8 cellular contexts compared by ENCODE assay signal in genomic region chr17:42405963-42406495, GRCh38. TPM values are rescaled to one million over a fixed set of nuclear protein-coding genes. Genes with fewer than 3 reads are reported as not detected.
A peak's percentile ranks its signal among the peaks of the same experiment; 100 is the strongest.
DNase-seq lines count a peak whose midpoint lies in the region; ATAC-seq, FAIRE-seq and TF ChIP-seq lines count a peak whose summit lies in the region.

No MANE protein-coding gene starts in this region.

- H4K20me1 ChIP-seq in keratinocyte (ENCODE audit: control insufficient read depth, extremely low read depth, insufficient read depth, low read length), result peaks cover 54% of the 10 kb centered on the region

- in situ Hi-C loops in brain microvascular endothelial cell (cut with HindIII; ENCODE audit: low pct_ligation_motif_present, low sequenced_read_pairs), result no loop called here

- no peak for FAIRE-seq in keratinocyte (lab: Jason Lieb, UNC)

- H3K9me1 ChIP-seq in keratinocyte (ENCODE audit: control insufficient read depth, extremely low read depth, insufficient read depth, low read length), result peaks cover 5% of the 10 kb centered on the region

- H3K27ac ChIP-seq in brain microvascular endothelial cell (no peak overlapping the region), keratinocyte (ENCODE audit: control insufficient read depth, insufficient read depth, low read length) (no peak overlapping the region)

- dilution Hi-C loops in keratinocyte (cut with MboI; ENCODE audit: extremely low pct_ligation_motif_present, low sequenced_read_pairs), result no loop called here

- H2AFZ ChIP-seq in keratinocyte (ENCODE audit: control insufficient read depth, low read length), result no peak overlapping the region

- H3K27me3 ChIP-seq in GM06990 (replicated peaks; ENCODE audit: control insufficient read depth, insufficient read depth, low read length) (no peaks in the 10 kb centered on the region), brain microvascular endothelial cell (replicated peaks) (no peaks in the 10 kb centered on the region), keratinocyte (ENCODE audit: control insufficient read depth, extremely low read depth, insufficient read depth, low read length) (no peaks in the 10 kb centered on the region)

- ATAC-seq in GM18519 (IDR thresholded peaks at IDR 0.05; ENCODE audit: low FRiP score, unreplicated experiment) (no peak), GM19395 (IDR thresholded peaks at IDR 0.05; ENCODE audit: unreplicated experiment) (no peak)

- H3K79me2 ChIP-seq in keratinocyte (ENCODE audit: control insufficient read depth, insufficient read depth, low read length), result peaks cover 72% of the 10 kb centered on the region

- H3K4me3 ChIP-seq in GM06990 (replicated peaks; ENCODE audit: low read depth, low read length) (no peak overlapping the region), WI38 (ENCODE audit: low read depth, low read length) (no peak overlapping the region), brain microvascular endothelial cell (ENCODE audit: low read depth, low read length) (no peak overlapping the region), keratinocyte (ENCODE audit: control insufficient read depth in 2 of 3, extremely low read depth in 1 of 3, insufficient read depth in 2 of 3, low read depth in 1 of 3, low read length in 3 of 3) (no peak overlapping the region)

- no peaks in the 10 kb centered on the region for H3K9me3 ChIP-seq in keratinocyte (ENCODE audit: control insufficient read depth, low read depth, low read length)

- no peak overlapping the region for H3K9ac ChIP-seq in keratinocyte (ENCODE audit: control insufficient read depth, extremely low read depth, insufficient read depth, low read length)

- H3K36me3 ChIP-seq in GM06990 (ENCODE audit: control insufficient read depth, insufficient read depth, low read length), result no peaks in the 10 kb centered on the region
- peaks cover 45% of the 10 kb centered on the region for H3K36me3 ChIP-seq in brain microvascular endothelial cell (replicated peaks)
- peaks cover 20 to 42% of the 10 kb centered on the region in 2 experiments for H3K36me3 ChIP-seq in keratinocyte (ENCODE audit: control insufficient read depth in 2 of 2, extremely low read depth in 1 of 2, insufficient read depth in 2 of 2, low read length in 2 of 2)

- peaks cover 48% of the 10 kb centered on the region for H3K4me1 ChIP-seq in keratinocyte (ENCODE audit: control insufficient read depth, extremely low read depth, insufficient read depth, low read length)

- TF ChIP-seq CTCF in GM06990 (IDR thresholded peaks at IDR 0.05; ENCODE audit: insufficient read depth, low read length, poor library complexity, severe bottlenecking), result peak; percentile 89
- peak; percentile 48 for TF ChIP-seq CTCF in WI38 (IDR thresholded peaks at IDR 0.05; ENCODE audit: low read depth, low read length)
- peak; percentile 87 for TF ChIP-seq CTCF in brain microvascular endothelial cell (IDR thresholded peaks at IDR 0.05; ENCODE audit: low read depth, low read length, missing control alignments)
- TF ChIP-seq CTCF in keratinocyte (optimal IDR thresholded peaks at IDR 0.05 in 1 of 3, IDR thresholded peaks at IDR 0.05 in 1 of 3, conservative IDR thresholded peaks at IDR 0.05 in 1 of 3; ENCODE audit: extremely low read depth in 1 of 3, insufficient read depth in 2 of 3, low read length in 3 of 3), result peak; percentile 69 to 84 (median 83)

- no peak overlapping the region for H3K4me2 ChIP-seq in keratinocyte (ENCODE audit: control insufficient read depth, extremely low read depth, insufficient read depth, low read depth, low read length)

- DNase-seq in GM06990 (ENCODE audit: extremely low read depth, insufficient read length) (peak; percentile 78), NCI-H2029 (lab: John Stamatoyannopoulos, UW) (peak; percentile 57), brain microvascular endothelial cell (peak; percentile 45), keratinocyte (ENCODE audit: low read depth, low spot score) (no peak)
- peak; percentile 52 to 86 (median 77) for DNase-seq in stimulated activated CD4-positive, alpha-beta T cell treated with anti-CD3 and anti-CD28 coated beads, Interleukin-1b, Interleukin-23, amount 100 ng/mL, for 24 hours (ENCODE audit: low read depth in 4 of 4, low spot score in 1 of 4)

RNA-seq across cellular contexts. Expression of gene CAVIN1, which starts 17.0 kb away (rescaled TPM):
- 172 to 237 TPM (median 190 TPM) in 3 replicates for polyA plus RNA-seq in keratinocyte
- polyA plus RNA-seq in keratinocyte (2011; ENCODE audit: low read depth), result 43.7 TPM
- polyA plus RNA-seq in keratinocyte (2011; cell fraction: cytosol; rRNA removed), result 134 and 236 TPM in 2 replicates
- 203 and 264 TPM in 2 replicates for polyA plus RNA-seq in keratinocyte (2011; cell fraction: nucleus; rRNA removed)
- 65.9 and 369 TPM in 2 replicates for polyA plus RNA-seq in keratinocyte (2012; ENCODE audit: low replicate concordance)
- polyA minus RNA-seq in keratinocyte, result 128 to 158 TPM (median 146 TPM) in 3 replicates
- polyA minus RNA-seq in keratinocyte (2011; cell fraction: cytosol; rRNA and poly(A)+ RNA removed), result 419 TPM
- polyA minus RNA-seq in keratinocyte (2011; cell fraction: nucleus; rRNA and poly(A)+ RNA removed), result 148 and 193 TPM in 2 replicates

RNA-seq across cellular contexts. Expression of gene STAT3, which starts 17.8 kb away (rescaled TPM):
- polyA plus RNA-seq in keratinocyte, result 30.6 to 55.8 TPM (median 37.4 TPM) in 3 replicates
- 36.5 TPM for polyA plus RNA-seq in keratinocyte (2011; ENCODE audit: low read depth)
- polyA plus RNA-seq in keratinocyte (2011; cell fraction: cytosol; rRNA removed), result 40.0 and 43.3 TPM in 2 replicates
- polyA plus RNA-seq in keratinocyte (2011; cell fraction: nucleus; rRNA removed), result 68.3 and 77.9 TPM in 2 replicates
- 44.6 and 57.8 TPM in 2 replicates for polyA plus RNA-seq in keratinocyte (2012; ENCODE audit: low replicate concordance)
- polyA minus RNA-seq in keratinocyte, result 70.0 to 118 TPM (median 78.5 TPM) in 3 replicates
- polyA minus RNA-seq in keratinocyte (2011; cell fraction: cytosol; rRNA and poly(A)+ RNA removed), result 59.5 TPM
- polyA minus RNA-seq in keratinocyte (2011; cell fraction: nucleus; rRNA and poly(A)+ RNA removed), result 45.8 and 80.0 TPM in 2 replicates

RNA-seq across cellular contexts. Expression of gene ATP6V0A1, which starts 52.6 kb away (rescaled TPM):
- polyA plus RNA-seq in keratinocyte, result 24.0 to 43.7 TPM (median 41.9 TPM) in 3 replicates
- 81.1 TPM for polyA plus RNA-seq in keratinocyte (2011; ENCODE audit: low read depth)
- polyA plus RNA-seq in keratinocyte (2011; cell fraction: cytosol; rRNA removed), result 29.9 and 32.5 TPM in 2 replicates
- 212 and 232 TPM in 2 replicates for polyA plus RNA-seq in keratinocyte (2011; cell fraction: nucleus; rRNA removed)
- 33.5 and 52.8 TPM in 2 replicates for polyA plus RNA-seq in keratinocyte (2012; ENCODE audit: low replicate concordance)
- 112 to 261 TPM (median 142 TPM) in 3 replicates for polyA minus RNA-seq in keratinocyte
- polyA minus RNA-seq in keratinocyte (2011; cell fraction: cytosol; rRNA and poly(A)+ RNA removed), result 34.3 TPM
- 203 and 207 TPM in 2 replicates for polyA minus RNA-seq in keratinocyte (2011; cell fraction: nucleus; rRNA and poly(A)+ RNA removed)
